ENCODE assay signal across 15 cellular contexts in genomic region chr4:153138736-153139135, GRCh38.
DNase-seq lines count a peak whose midpoint lies in the region; FAIRE-seq and TF ChIP-seq lines count a peak whose summit lies in the region.
"Had no signal": no experiment of that assay in that cellular context is flagged by ENCODE, and none has a peak within 500 bp of the region (broad histone marks: within the 10 kb centered on the region; RNA-seq: fewer than 3 reads in every experiment).

No MANE protein-coding gene starts in this region.

- H3K27ac ChIP-seq in small intestine (ENCODE audit: low read depth in 1 of 2, low read length in 1 of 2): no peak overlapping the region
- H3K27ac ChIP-seq in hepatocyte: no peak overlapping the region
- H3K27ac ChIP-seq: brain microvascular endothelial cell had no signal

- H3K36me3 ChIP-seq in small intestine (ENCODE audit: control insufficient read depth in 2 of 2, insufficient read depth in 2 of 2, low read length in 2 of 2) (no peaks in the 10 kb centered on the region), hepatocyte (replicated peaks; ENCODE audit: insufficient read depth, low read depth) (no peaks in the 10 kb centered on the region)
- H3K36me3 ChIP-seq: brain microvascular endothelial cell had no signal

- H3K4me1 Mint-ChIP-seq in MCF 10A (ENCODE audit: insufficient read depth, unreplicated experiment) (peaks cover 28% of the 10 kb centered on the region), progenitor cell of endocrine pancreas (ENCODE audit: low read depth) (peaks cover 13% of the 10 kb centered on the region)

- H3K36me3 Mint-ChIP-seq in MCF 10A (ENCODE audit: insufficient read depth, unreplicated experiment): no peaks in the 10 kb centered on the region
- H3K36me3 Mint-ChIP-seq in progenitor cell of endocrine pancreas (ENCODE audit: insufficient read depth): no peaks in the 10 kb centered on the region

- H3K4me3 Mint-ChIP-seq in MCF 10A (ENCODE audit: unreplicated experiment): no peak overlapping the region
- no peak overlapping the region for H3K4me3 Mint-ChIP-seq in progenitor cell of endocrine pancreas (ENCODE audit: low read depth)

- H3K27me3 Mint-ChIP-seq in MCF 10A (ENCODE audit: insufficient read depth, unreplicated experiment) (no peaks in the 10 kb centered on the region), progenitor cell of endocrine pancreas (peaks cover 3% of the 10 kb centered on the region)

- H3K4me1 ChIP-seq in small intestine (ENCODE audit: control insufficient read depth in 2 of 2, insufficient read depth in 1 of 2, low read depth in 1 of 2, low read length in 1 of 2) (peaks cover 0 to 2% of the 10 kb centered on the region in 2 donors), hepatocyte (ENCODE audit: insufficient read depth) (peaks cover 12% of the 10 kb centered on the region)

- no peak overlapping the region for H3K4me2 ChIP-seq in hepatocyte

- H2AFZ ChIP-seq in hepatocyte: no peak overlapping the region

- POLR2A ChIA-PET in MCF 10A (lab: Yijun Ruan, JAX): interaction anchor here (0.7 kb wide), 1 partner anchor 73 kb away, joined by 3 read pairs; no protein-coding TSS in a partner anchor

- TF ChIP-seq CTCF in hepatocyte (IDR thresholded peaks at IDR 0.05; ENCODE audit: poor library complexity): no peak
- no peak for TF ChIP-seq CTCF in MCF 10A (IDR thresholded peaks at IDR 0.05; ENCODE audit: unreplicated experiment)
- no peak for TF ChIP-seq CTCF in progenitor cell of endocrine pancreas (IDR thresholded peaks at IDR 0.05; ENCODE audit: unreplicated experiment)

- DNase-seq in KBM-7 (peak; percentile 71), OCI-M1 (lab: John Stamatoyannopoulos, UW) (peak; percentile 91), frontal cortex (ENCODE audit: low spot score in 2 of 2) (peak; percentile 27 to 31), small intestine (peak; percentile 71), hepatocyte (ENCODE audit: low spot score) (no peak), MCF 10A (ENCODE audit: unreplicated experiment) (no peak), progenitor cell of endocrine pancreas (ENCODE audit: low spot score, unreplicated experiment) (no peak)
- DNase-seq in stimulated activated CD4-positive, alpha-beta T cell treated with anti-CD3 and anti-CD28 coated beads, Interleukin-2, amount 100 ng/mL, for 48 hours: no peak
- DNase-seq: activated CD4-positive, alpha-beta T cell treated with anti-CD3 and anti-CD28 coated beads for 48 hours; brain microvascular endothelial cell; Caco-2; effector CD4-positive, alpha-beta T cell; islet precursor cell; NCI-H774 had no signal

- in situ Hi-C loops in KBM-7 (cut with MboI; ENCODE audit: low pct_unique_long_range_greater_than_20kb, low sequenced_read_pairs): no loop called here

- H3K27ac Mint-ChIP-seq in MCF 10A (ENCODE audit: low read depth, unreplicated experiment) (no peak overlapping the region), progenitor cell of endocrine pancreas (no peak overlapping the region)
- H3K27ac Mint-ChIP-seq: activated T-helper 2 cell treated with anti-CD3 and anti-CD28 coated beads, Interferon-gamma antibody, Interleukin-2, Interleukin-4, amounts not matched to agents 10 μg/mL and 5 μg/mL and 100 μg/mL, durations not matched to agents 14 hours and 24 hours and 36 hours had no signal

- BruUV-seq in MCF 10A (replicated peaks; lab: Mats Ljungman, UMichigan): no TSS peak

- H3K9me3 ChIP-seq in small intestine (ENCODE audit: control insufficient read depth, low read depth) (no peaks in the 10 kb centered on the region), hepatocyte (ENCODE audit: low read depth) (no peaks in the 10 kb centered on the region)
- H3K9me3 ChIP-seq: Caco-2 had no signal

- no peaks in the 10 kb centered on the region for H3K79me2 ChIP-seq in hepatocyte

- CTCF ChIA-PET in MCF 10A (lab: Yijun Ruan, JAX): interaction anchor here (0.6 to 3.2 kb wide), 5 partner anchors 12 to 676 kb away, joined by 3 to 18 read pairs (median 4); no protein-coding TSS in a partner anchor

- H4K20me1 ChIP-seq in hepatocyte (ENCODE audit: insufficient read depth, poor library complexity, severe bottlenecking): no peaks in the 10 kb centered on the region

- 32 to 49% (median 46%) methylated on average over 5 of the region's 5 CpGs for WGBS in small intestine, 3 donors
- WGBS in hepatocyte (ENCODE audit: low lambda C conversion rate, missing lambda C conversion rate): 95% methylated on average over 5 of the region's 5 CpGs

- no peak overlapping the region for H3K4me3 ChIP-seq in small intestine (ENCODE audit: low read depth in 1 of 2, low read length in 2 of 2)
- no peak overlapping the region for H3K4me3 ChIP-seq in hepatocyte

- intact Hi-C loops in MCF 10A (cut with micrococcal nuclease): no loop called here

- H3K9me2 ChIP-seq in hepatocyte (replicated peaks; ENCODE audit: insufficient read depth): no peaks in the 10 kb centered on the region

- H3K27me3 ChIP-seq in small intestine (ENCODE audit: control insufficient read depth in 2 of 2, insufficient read depth in 2 of 2, low read length in 2 of 2) (no peaks in the 10 kb centered on the region), hepatocyte (no peaks in the 10 kb centered on the region)
- H3K27me3 ChIP-seq: brain microvascular endothelial cell had no signal

- H3K9me3 Mint-ChIP-seq in MCF 10A (ENCODE audit: unreplicated experiment) (no peaks in the 10 kb centered on the region), progenitor cell of endocrine pancreas (ENCODE audit: low read depth) (no peaks in the 10 kb centered on the region)
- H3K9me3 Mint-ChIP-seq: activated T-helper 2 cell treated with anti-CD3 and anti-CD28 coated beads, Interferon-gamma antibody, Interleukin-2, Interleukin-4, amounts not matched to agents 10 μg/mL and 5 μg/mL and 100 μg/mL, durations not matched to agents 14 hours and 24 hours and 36 hours had no signal

- FAIRE-seq in frontal cortex (lab: Jason Lieb, UNC) (peak; percentile 31), small intestine (lab: Jason Lieb, UNC) (no peak)

Comparison
In these comparisons a context has a peak if more than half of its experiments do, and no peak if none do; other contexts are left out.
1. DNase-seq: peak in KBM-7 (single experiment), OCI-M1 (single experiment), frontal cortex (2 of 2) and small intestine (single experiment); none in stimulated activated CD4-positive, alpha-beta T cell treated with anti-CD3 and anti-CD28 coated beads, Interleukin-2, amount 100 ng/mL, for 48 hours (0 of 2), hepatocyte (single experiment), MCF 10A (single experiment) and progenitor cell of endocrine pancreas (single experiment).